In the genomic region with DNA sequence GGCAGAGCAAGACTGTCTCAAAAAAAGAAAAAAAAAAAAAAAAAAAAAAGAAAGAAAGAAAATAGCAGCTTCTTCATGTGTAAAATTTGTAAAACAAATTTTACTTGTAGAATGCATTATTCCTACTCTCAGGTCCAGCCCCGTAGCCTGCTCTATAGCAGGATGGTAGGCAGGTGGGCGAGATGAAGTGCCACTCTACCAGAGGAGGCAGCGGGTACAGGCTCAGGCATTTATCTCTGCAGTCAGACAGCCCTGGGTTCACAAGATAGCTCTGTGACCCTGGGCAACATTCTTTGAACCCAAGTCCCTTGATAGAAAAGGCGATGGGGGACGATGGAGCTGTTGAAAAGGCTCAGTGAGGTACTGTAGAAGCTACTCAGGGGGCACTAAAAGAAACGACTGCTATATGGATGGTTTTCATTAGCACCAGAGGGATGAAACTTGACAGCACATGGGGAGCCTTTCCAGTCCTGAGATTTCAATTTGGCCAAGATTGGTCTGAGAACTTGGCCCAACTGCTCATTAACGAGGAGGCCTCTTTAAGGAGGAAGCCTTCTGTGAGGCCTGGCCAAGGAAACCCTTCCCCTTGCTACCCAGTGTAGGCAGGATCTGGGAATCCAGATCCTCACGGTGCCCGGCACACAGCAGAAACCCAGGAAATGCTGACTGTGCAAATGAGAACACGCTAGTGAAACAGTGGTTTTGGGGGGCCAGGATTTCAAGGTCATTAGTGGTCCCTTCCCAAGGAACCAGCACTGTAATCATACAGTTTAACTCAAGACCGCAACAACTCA, we compare ENCODE assay signal across 1 cellular context.
TF ChIP-seq lines count a peak whose summit lies in the region.

No MANE protein-coding gene starts in this region.

TF ChIP-seq in GM23338, 12 proteins besides CTCF, POLR2A, EP300 and RAD21 (continued from another document):
- TF ChIP-seq EZH2phosphoT487 (IDR thresholded peaks at IDR 0.05; ENCODE audit: unreplicated experiment): no peak
- TF ChIP-seq ZNF462 (CRISPR knock-in tag; IDR thresholded peaks at IDR 0.05): no peak
TF ChIP-seq in GM23338: peak in this region for 0.
